In the genomic region with DNA sequence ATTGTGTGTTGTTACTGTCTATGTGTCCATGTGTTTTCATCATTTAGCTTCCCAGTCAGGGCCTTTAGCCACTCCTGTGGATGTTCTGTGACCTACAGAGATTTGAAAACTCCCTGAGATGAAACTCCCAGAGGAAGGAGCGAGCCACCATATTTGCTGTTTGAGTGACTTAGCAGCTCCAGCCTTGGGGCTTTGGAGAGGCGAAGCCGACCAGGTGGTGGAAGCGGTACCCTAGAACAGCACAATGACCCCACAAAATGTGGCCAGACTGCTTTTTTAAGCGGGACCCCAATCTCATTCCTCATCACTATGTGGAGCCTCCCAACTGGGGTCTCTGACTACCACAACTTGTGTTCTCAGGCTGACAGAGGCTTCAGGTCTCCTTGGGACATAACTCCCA, we compare ENCODE assay signal across 7 cellular contexts.
"Had no signal": no experiment of that assay in that cellular context is flagged by ENCODE, and none has a peak within 500 bp of the region (broad histone marks: within the 10 kb centered on the region; RNA-seq: fewer than 3 reads in every experiment).

No MANE protein-coding gene starts in this region.

- H3K4me3 Mint-ChIP-seq: GM23338, H9, IgD-negative memory B cell had no signal

- H3K36me3 Mint-ChIP-seq: IgD-negative memory B cell had no signal

- ATAC-seq: GM23338, HepG2 had no signal

- H3K9me3 Mint-ChIP-seq: H9 had no signal

- H3K4me3 ChIP-seq: GM23338 had no signal

- H3K27ac ChIP-seq: HL-60, KMS-11 had no signal

- H3K27me3 Mint-ChIP-seq: IgD-negative memory B cell had no signal

- H3K27ac Mint-ChIP-seq: GM23338, H9, IgD-negative memory B cell had no signal

- DNase-seq: H9, HCEC 1CT had no signal

- H3K4me1 Mint-ChIP-seq: H9, IgD-negative memory B cell had no signal
